Comparison of ENCODE assay signal across 28 cellular contexts in the genomic region with DNA sequence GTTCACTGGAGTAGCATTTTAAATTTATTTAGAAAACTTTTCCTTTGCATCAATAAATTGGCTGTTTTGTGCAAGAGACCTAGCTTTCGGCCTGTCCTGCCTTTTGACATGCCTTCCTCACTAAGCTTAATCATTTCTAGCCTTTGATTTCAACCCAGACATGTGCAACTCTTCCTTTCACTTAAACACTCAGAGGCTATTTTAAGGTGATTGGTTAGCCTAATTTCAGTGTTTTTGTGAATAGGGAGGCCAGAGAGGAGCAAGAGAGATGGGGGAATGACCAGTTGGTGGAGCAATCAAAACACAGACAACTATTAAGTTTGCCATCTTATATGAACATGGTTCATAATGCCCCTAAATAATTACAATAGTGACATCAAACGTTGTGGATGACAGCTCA.
DNase-seq lines count a peak whose midpoint lies in the region; ATAC-seq and TF ChIP-seq lines count a peak whose summit lies in the region.
"Had no signal": no experiment of that assay in that cellular context is flagged by ENCODE, and none has a peak within 500 bp of the region (broad histone marks: within the 10 kb centered on the region; RNA-seq: fewer than 3 reads in every experiment).

No MANE protein-coding gene starts in this region.

- no peaks in the 10 kb centered on the region for H3K4me1 Mint-ChIP-seq in neural progenitor cell

- H3K79me2 ChIP-seq in neural progenitor cell (ENCODE audit: low read depth) = no peaks in the 10 kb centered on the region

- no peak for TF ChIP-seq EP300 in upper lobe of left lung (IDR thresholded peaks at IDR 0.05)

- ATAC-seq in GM18511 (IDR thresholded peaks at IDR 0.05; ENCODE audit: unreplicated experiment) (peak; percentile 50), HG02852 (IDR thresholded peaks at IDR 0.05; ENCODE audit: unreplicated experiment) (peak; percentile 50), HG03558 (IDR thresholded peaks at IDR 0.05; ENCODE audit: extremely low read depth, unreplicated experiment) (peak; percentile 46), upper lobe of left lung (ENCODE audit: low FRiP score in 2 of 2) (no peak), HG03045 (IDR thresholded peaks at IDR 0.05; ENCODE audit: unreplicated experiment) (no peak), HG03521 (IDR thresholded peaks at IDR 0.05; ENCODE audit: unreplicated experiment) (no peak)
- ATAC-seq: CD8-positive, alpha-beta T cell; PC-3; Right ventricle myocardium inferior; SK-N-SH treated with all-trans-retinoic acid at 6 μM for 48 hours had no signal

- H3K36me3 Mint-ChIP-seq in neural progenitor cell = no peaks in the 10 kb centered on the region
- H3K36me3 Mint-ChIP-seq: CD8-positive, alpha-beta T cell had no signal

- H3K9me3 ChIP-seq in neural progenitor cell (ENCODE audit: low read depth) (no peaks in the 10 kb centered on the region), upper lobe of left lung (no peaks in the 10 kb centered on the region)
- H3K9me3 ChIP-seq: BLaER1 treated with 17β-estradiol and CSF1 and Interleukin-3, amounts not matched to agents 10 nM and 100 nM; Caco-2; MG63; SJCRH30 had no signal

- H3K9ac ChIP-seq in neural progenitor cell = no peak overlapping the region
- H3K9ac ChIP-seq: BLaER1 treated with 17β-estradiol and CSF1 and Interleukin-3, amounts not matched to agents 10 nM and 100 nM had no signal

- H3K4me1 ChIP-seq in neural progenitor cell (peaks cover 11% of the 10 kb centered on the region), upper lobe of left lung (no peaks in the 10 kb centered on the region)
- H3K4me1 ChIP-seq: SJCRH30 had no signal

- H3K27ac Mint-ChIP-seq in neural progenitor cell = no peak overlapping the region
- H3K27ac Mint-ChIP-seq: CD8-positive, alpha-beta T cell had no signal

- no peak for DNase-seq in neural progenitor cell (ENCODE audit: low spot score)
- no peak for DNase-seq in upper lobe of left lung
- DNase-seq in activated CD8-positive, alpha-beta memory T cell treated with anti-CD3 and anti-CD28 coated beads for 24 hours = no peak
- DNase-seq: Caco-2; CD8-positive, alpha-beta T cell; DMS79; GF-D8; IMR-90; KG1; MG63; NCI-H1105 treated with DMSO at 0.1 percent for 48 hours; NCI-H146; NCI-H1930; NCI-H2107; NCI-H524; NCI-H748 treated with DMSO at 0.1 percent for 48 hours; NK-92 treated with Interleukin-12 subunit alpha and Interleukin-12 subunit beta, amount 100 ng/mL, for 24 hours; PC-3; SJCRH30; T-helper 2 cell had no signal

- H3K4me3 Mint-ChIP-seq in neural progenitor cell = no peak overlapping the region
- H3K4me3 Mint-ChIP-seq: CD8-positive, alpha-beta T cell had no signal

- TF ChIP-seq CTCF in neural progenitor cell (IDR thresholded peaks at IDR 0.05) (no peak), upper lobe of left lung (IDR thresholded peaks at IDR 0.05) (no peak)

- no peaks in the 10 kb centered on the region for H3K36me3 ChIP-seq in neural progenitor cell
- H3K36me3 ChIP-seq in upper lobe of left lung = no peaks in the 10 kb centered on the region
- H3K36me3 ChIP-seq: MG63, SJCRH30 had no signal

- H3K27me3 ChIP-seq in neural progenitor cell (no peaks in the 10 kb centered on the region), upper lobe of left lung (no peaks in the 10 kb centered on the region)
- H3K27me3 ChIP-seq: BLaER1 treated with 17β-estradiol and CSF1 and Interleukin-3, amounts not matched to agents 10 nM and 100 nM; MG63; SJCRH30 had no signal

- TF ChIP-seq POLR2A in upper lobe of left lung (IDR thresholded peaks at IDR 0.05) = no peak

- H3K4me2 ChIP-seq in neural progenitor cell = no peak overlapping the region
- H3K4me2 ChIP-seq: BLaER1 treated with 17β-estradiol and CSF1 and Interleukin-3, amounts not matched to agents 10 nM and 100 nM had no signal

- WGBS in upper lobe of left lung, 2 donors = 58 to 74% methylated on average over 2 of the region's 2 CpGs

- no peaks in the 10 kb centered on the region for H3F3A ChIP-seq in neural progenitor cell (ENCODE audit: low read depth)

- no peaks in the 10 kb centered on the region for H4K20me1 ChIP-seq in neural progenitor cell (ENCODE audit: low read depth)
- H4K20me1 ChIP-seq: BLaER1 treated with 17β-estradiol and CSF1 and Interleukin-3, amounts not matched to agents 10 nM and 100 nM had no signal

- H3K27ac ChIP-seq in neural progenitor cell = no peak overlapping the region
- H3K27ac ChIP-seq in upper lobe of left lung = no peak overlapping the region
- H3K27ac ChIP-seq: BLaER1 treated with 17β-estradiol and CSF1 and Interleukin-3, amounts not matched to agents 10 nM and 100 nM; SJCRH30 had no signal

- H3K27me3 Mint-ChIP-seq in neural progenitor cell (ENCODE audit: insufficient read depth, low read depth) = peaks cover 2% of the 10 kb centered on the region

- no peaks in the 10 kb centered on the region for H3K9me3 Mint-ChIP-seq in neural progenitor cell
- H3K9me3 Mint-ChIP-seq: CD8-positive, alpha-beta T cell had no signal

- H2AFZ ChIP-seq in neural progenitor cell (replicated peaks) = peak overlapping the region; percentile 26

- no peak overlapping the region for H3K4me3 ChIP-seq in neural progenitor cell
- no peak overlapping the region for H3K4me3 ChIP-seq in upper lobe of left lung
- H3K4me3 ChIP-seq: BLaER1 treated with 17β-estradiol and CSF1 and Interleukin-3, amounts not matched to agents 10 nM and 100 nM; MG63; SJCRH30 had no signal

Comparison
In these comparisons a context has a peak if more than half of its experiments do, and no peak if none do; other contexts are left out.
1. ATAC-seq: peak in GM18511 (single experiment), HG02852 (single experiment) and HG03558 (single experiment); none in upper lobe of left lung (0 of 2), HG03045 (single experiment) and HG03521 (single experiment).